ENCODE assay signal across 31 cellular contexts in genomic region chr12:125003021-125003420, GRCh38.
"Had no signal": no experiment of that assay in that cellular context is flagged by ENCODE, and none has a peak within 500 bp of the region (broad histone marks: within the 10 kb centered on the region; RNA-seq: fewer than 3 reads in every experiment).

No MANE protein-coding gene starts in this region.

- H3K36me3 ChIP-seq: adrenal gland, ascending aorta, breast epithelium, cardiac muscle cell, gastrocnemius medialis, heart left ventricle had no signal

- H3K9me3 Mint-ChIP-seq: activated CD4-positive, alpha-beta memory T cell treated with anti-CD3 and anti-CD28 coated beads, Interleukin-2, amount 10 ng/mL, durations not matched to agents 7 days and 5 days; activated CD4-positive, alpha-beta T cell treated with anti-CD3 and anti-CD28 coated beads, Interleukin-2, amount 10 ng/mL, durations not matched to agents 7 days and 5 days; activated naive CD4-positive, alpha-beta T cell treated with anti-CD3 and anti-CD28 coated beads, Interleukin-2, amount 10 ng/mL, durations not matched to agents 7 days and 5 days; activated naive CD4-positive, alpha-beta T cell treated with anti-CD3 and anti-CD28 coated beads, Interleukin-2, amount 50 U/mL, for 72 hours; activated T-cell treated with anti-CD3 and anti-CD28 coated beads, Interleukin-2, amount 50 U/mL, for 24 hours; activated T-cell treated with anti-CD3 and anti-CD28 coated beads, Interleukin-2, amount 50 U/mL, for 72 hours; dendritic cell treated with granulocyte-macrophage colony-stimulating factor and Interleukin-4, amounts not matched to agents 40 ng/mL and 50 ng/mL, for 4 days; endodermal cell had no signal

- H3K27ac ChIP-seq: adrenal gland, ascending aorta, breast epithelium, cardiac muscle cell, coronary artery, dorsolateral prefrontal cortex, gastrocnemius medialis, heart left ventricle had no signal

- H3K4me1 ChIP-seq: adrenal gland, ascending aorta, breast epithelium, gastrocnemius medialis, heart left ventricle had no signal

- H3K27ac Mint-ChIP-seq: activated CD4-positive, alpha-beta memory T cell treated with anti-CD3 and anti-CD28 coated beads, Interleukin-2, amount 10 ng/mL, durations not matched to agents 7 days and 5 days; activated CD4-positive, alpha-beta T cell treated with anti-CD3 and anti-CD28 coated beads, Interleukin-2, amount 10 ng/mL, durations not matched to agents 7 days and 5 days; activated naive CD4-positive, alpha-beta T cell treated with anti-CD3 and anti-CD28 coated beads, Interleukin-2, amount 10 ng/mL, durations not matched to agents 7 days and 5 days; activated T-cell treated with anti-CD3 and anti-CD28 coated beads, Interleukin-2, amount 50 U/mL, for 24 hours; activated T-cell treated with anti-CD3 and anti-CD28 coated beads, Interleukin-2, amount 50 U/mL, for 72 hours; brain; dendritic cell treated with granulocyte-macrophage colony-stimulating factor and Interleukin-4, amounts not matched to agents 40 ng/mL and 50 ng/mL, for 4 days; endodermal cell had no signal

- ATAC-seq: activated naive CD4-positive, alpha-beta T cell treated with anti-CD3 and anti-CD28 coated beads, Interleukin-2, amount 50 U/mL, for 72 hours; activated T-cell treated with anti-CD3 and anti-CD28 coated beads, Interleukin-2, amount 50 U/mL, for 72 hours; esophagus mucosa; gastrocnemius medialis; heart left ventricle had no signal

- H3K4me3 ChIP-seq: adrenal gland, ascending aorta, breast epithelium, cardiac muscle cell, coronary artery, dorsolateral prefrontal cortex, gastrocnemius medialis, heart left ventricle had no signal

- H3K27me3 ChIP-seq: adrenal gland, ascending aorta, breast epithelium, cardiac muscle cell, dorsolateral prefrontal cortex, gastrocnemius medialis, heart left ventricle had no signal

- H3K27me3 Mint-ChIP-seq: activated CD4-positive, alpha-beta memory T cell treated with anti-CD3 and anti-CD28 coated beads, Interleukin-2, amount 10 ng/mL, durations not matched to agents 7 days and 5 days; activated CD4-positive, alpha-beta T cell treated with anti-CD3 and anti-CD28 coated beads, Interleukin-2, amount 10 ng/mL, durations not matched to agents 7 days and 5 days; activated naive CD4-positive, alpha-beta T cell treated with anti-CD3 and anti-CD28 coated beads, Interleukin-2, amount 10 ng/mL, durations not matched to agents 7 days and 5 days; activated T-cell treated with anti-CD3 and anti-CD28 coated beads, Interleukin-2, amount 50 U/mL, for 24 hours; dendritic cell treated with granulocyte-macrophage colony-stimulating factor and Interleukin-4, amounts not matched to agents 40 ng/mL and 50 ng/mL, for 4 days had no signal

- DNase-seq: activated CD4-positive, alpha-beta memory T cell treated with anti-CD3 and anti-CD28 coated beads, Interleukin-2, amount 10 ng/mL, durations not matched to agents 7 days and 5 days; activated CD4-positive, alpha-beta T cell treated with anti-CD3 and anti-CD28 coated beads for 1 hour; activated CD4-positive, alpha-beta T cell treated with anti-CD3 and anti-CD28 coated beads for 4 hours; activated CD4-positive, alpha-beta T cell treated with anti-CD3 and anti-CD28 coated beads, Interleukin-2, amount 10 ng/mL, durations not matched to agents 7 days and 5 days; activated CD4-positive, alpha-beta T cell treated with anti-CD3 and anti-CD28 coated beads, Interleukin-2, amount 50 U/mL, for 4 hours; activated CD8-positive, alpha-beta memory T cell treated with anti-CD3 and anti-CD28 coated beads, Interleukin-2, amount 50 U/mL, for 48 hours; activated gamma-delta T cell; activated naive CD4-positive, alpha-beta T cell; activated naive CD4-positive, alpha-beta T cell treated with anti-CD3 and anti-CD28 coated beads, Interleukin-2, amount 10 ng/mL, durations not matched to agents 7 days and 5 days; activated T-cell treated with anti-CD3 and anti-CD28 coated beads for 4 hours; activated T-cell treated with anti-CD3 and anti-CD28 coated beads, Interleukin-2, amount 50 U/mL, for 24 hours; activated T-cell treated with anti-CD3 and anti-CD28 coated beads, Interleukin-2, amount 50 U/mL, for 72 hours; adrenal gland; central memory CD4-positive, alpha-beta T cell; cerebellar nuclear complex; dorsolateral prefrontal cortex; effector memory CD4-positive, alpha-beta T cell; endodermal cell; foreskin fibroblast; gastrocnemius medialis; glutamatergic neuron; heart left ventricle; T-helper 2 cell had no signal

- H3K4me3 Mint-ChIP-seq: activated CD4-positive, alpha-beta memory T cell treated with anti-CD3 and anti-CD28 coated beads, Interleukin-2, amount 10 ng/mL, durations not matched to agents 7 days and 5 days; activated CD4-positive, alpha-beta T cell treated with anti-CD3 and anti-CD28 coated beads, Interleukin-2, amount 10 ng/mL, durations not matched to agents 7 days and 5 days; activated naive CD4-positive, alpha-beta T cell treated with anti-CD3 and anti-CD28 coated beads, Interleukin-2, amount 10 ng/mL, durations not matched to agents 7 days and 5 days; activated T-cell treated with anti-CD3 and anti-CD28 coated beads, Interleukin-2, amount 50 U/mL, for 24 hours; activated T-cell treated with anti-CD3 and anti-CD28 coated beads, Interleukin-2, amount 50 U/mL, for 72 hours; brain; dendritic cell treated with granulocyte-macrophage colony-stimulating factor and Interleukin-4, amounts not matched to agents 40 ng/mL and 50 ng/mL, for 4 days; endodermal cell had no signal

- H3K4me1 Mint-ChIP-seq: brain, endodermal cell had no signal

- H3K9me3 ChIP-seq: adrenal gland, ascending aorta, breast epithelium, gastrocnemius medialis, heart left ventricle had no signal
